8 cellular contexts compared by ENCODE assay signal in the genomic region with DNA sequence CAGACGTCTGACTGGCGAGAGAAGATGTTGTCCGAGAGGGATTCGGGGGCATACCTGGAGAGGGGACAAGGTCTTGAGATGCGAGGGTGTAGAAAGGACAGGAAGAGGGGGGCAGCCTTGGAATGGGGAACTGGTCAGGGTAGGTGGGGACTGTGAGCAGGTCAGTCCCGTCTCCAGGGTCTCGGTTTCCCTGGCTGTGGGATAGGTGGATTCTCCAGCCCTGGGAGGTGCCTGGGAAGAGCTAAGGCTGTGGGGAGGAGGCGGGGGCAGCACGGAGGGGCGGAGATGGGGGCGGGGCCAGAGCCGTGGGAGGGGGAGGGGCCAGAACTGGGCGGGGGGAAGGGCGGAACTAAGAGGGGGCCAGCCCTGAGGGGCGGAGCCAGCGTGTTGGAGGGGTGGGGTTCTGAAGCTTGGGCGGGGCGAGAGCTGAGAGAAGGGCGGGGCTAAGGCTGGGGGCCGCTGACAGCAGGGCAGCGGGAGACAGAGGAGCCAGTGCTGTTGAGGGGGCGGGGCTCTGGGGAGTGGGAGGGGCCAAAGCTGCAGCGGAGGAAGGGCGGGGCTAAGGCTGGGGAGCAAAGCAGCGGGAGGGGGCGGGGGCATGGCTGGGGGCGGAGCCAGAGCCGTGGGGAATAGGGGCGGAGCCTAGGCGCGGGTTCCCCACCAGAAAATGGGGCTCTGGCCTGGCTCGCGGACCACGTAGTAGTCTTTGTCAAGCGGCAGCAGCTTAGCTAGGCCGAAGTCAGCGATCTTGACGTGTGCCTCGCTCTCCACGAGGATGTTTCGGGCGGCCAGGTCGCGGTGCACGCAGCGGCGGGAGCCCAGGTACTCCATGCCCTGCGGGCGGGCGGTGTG. TPM values are rescaled to one million over a fixed set of nuclear protein-coding genes. Genes with fewer than 3 reads are reported as not detected.
A peak's percentile ranks its signal among the peaks of the same experiment; 100 is the strongest.
DNase-seq lines count a peak whose midpoint lies in the region; ATAC-seq and TF ChIP-seq lines count a peak whose summit lies in the region.

No MANE protein-coding gene starts in this region.

- H3K4ac ChIP-seq in H9 (ENCODE audit: low read depth, low read length) = no peak overlapping the region

- H3T11ph ChIP-seq in H9 (ENCODE audit: low read length) = no peak overlapping the region

- peak overlapping the region; percentile 74 for H3K4me2 ChIP-seq in H9 (ENCODE audit: insufficient read depth, insufficient read length, low read length)

- no peaks in the 10 kb centered on the region; a peak in 1 of 5 replicates for H3K9me3 Mint-ChIP-seq in H9

- DNase-seq in ACHN (peak; percentile 74), H9 (peak; percentile 97), Peyer's patch (peak in 2 of 3 donors; percentile 78 to 90), astrocyte of the hippocampus (ENCODE audit: low read depth, low spot score) (peak; percentile 78), iPS DF 6.9 (ENCODE audit: low read depth, low spot score) (peak; percentile 68), sciatic nerve (ENCODE audit: low spot score) (peak; percentile 90), cortex of kidney (lab: John Stamatoyannopoulos, UW) (no peak)

- peaks cover 8% of the 10 kb centered on the region for H3K27me3 Mint-ChIP-seq in H9 (ENCODE audit: low read depth)

- H3K14ac ChIP-seq in H9 (ENCODE audit: insufficient read depth, low read length) = peak overlapping the region; percentile 62; the same call in 1 of the 2 replicates

- peak overlapping the region; percentile 37 for H3K18ac ChIP-seq in H9 (ENCODE audit: insufficient read length, low read depth, low read length)

- H3K23me2 ChIP-seq in H9 (ENCODE audit: insufficient read length, low read depth, low read length, poor library complexity, severe bottlenecking) = peaks cover 8% of the 10 kb centered on the region

- H3K56ac ChIP-seq in H9 (ENCODE audit: insufficient read length, low read depth, low read length) = no peak overlapping the region

- intact Hi-C loops in sciatic nerve (cut with DNase I) = no loop called here

- H3K27ac ChIP-seq in H9 (ENCODE audit: insufficient read length, low read depth, low read length) (peak overlapping the region; percentile 29), Peyer's patch (no peak overlapping the region), iPS DF 6.9 (ENCODE audit: low read length) (no peak overlapping the region)

- H3K4me3 Mint-ChIP-seq in H9 = peak overlapping the region; percentile 74 to 93

- peaks cover 13 to 31% of the 10 kb centered on the region in 2 experiments for H3K4me1 Mint-ChIP-seq in H9

- H2BK120ac ChIP-seq in H9 (ENCODE audit: low read depth, low read length, poor library complexity, severe bottlenecking) = no peak overlapping the region

- no peak overlapping the region for H2BK12ac ChIP-seq in H9 (ENCODE audit: insufficient read length, low read depth, low read length)

- H3K36me3 Mint-ChIP-seq in H9 (ENCODE audit: insufficient read depth in 1 of 3, low read depth in 3 of 3) = no peaks in the 10 kb centered on the region

- no peaks in the 10 kb centered on the region; the same call in 1 of the 2 replicates for H3K4me1 ChIP-seq in H9 (ENCODE audit: insufficient read depth, low read length)
- peaks cover 0 to 12% (median 0%) of the 10 kb centered on the region in 4 donors for H3K4me1 ChIP-seq in Peyer's patch
- H3K4me1 ChIP-seq in iPS DF 6.9 (ENCODE audit: control insufficient read depth, insufficient read depth, low read length) = 0 out of 2 replicates have a peak, but pooled peaks cover 1% of the 10 kb centered on the region

- H4K8ac ChIP-seq in H9 (replicated peaks; ENCODE audit: insufficient read length, low read depth, low read length) = no peak overlapping the region

- H3K9me3 ChIP-seq in H9 (ENCODE audit: control insufficient read depth, low read depth, low read length) (no peaks in the 10 kb centered on the region), Peyer's patch (no peaks in the 10 kb centered on the region), iPS DF 6.9 (ENCODE audit: control insufficient read depth, insufficient read depth, low read length) (no peaks in the 10 kb centered on the region)

- H4K5ac ChIP-seq in H9 (ENCODE audit: insufficient read length, low read depth, low read length) = no peak overlapping the region

- no peaks in the 10 kb centered on the region for H4K20me1 ChIP-seq in H9 (ENCODE audit: control insufficient read depth, insufficient read depth, insufficient read length)

- ATAC-seq in sciatic nerve (peak; percentile 96), HG02981 (IDR thresholded peaks at IDR 0.05; ENCODE audit: unreplicated experiment) (no peak)

- peak overlapping the region in 2 of 4 donors; percentile 25 to 28 for H3K4me3 ChIP-seq in Peyer's patch
- peak overlapping the region; percentile 52; the same call in 1 of the 2 replicates for H3K4me3 ChIP-seq in iPS DF 6.9 (ENCODE audit: low read length)

- in situ Hi-C loops in ACHN (cut with HindIII; ENCODE audit: low pct_ligation_motif_present, low pct_unique_long_range_greater_than_20kb, low sequenced_read_pairs) = no loop called here

- no peak overlapping the region for H4K91ac ChIP-seq in H9 (ENCODE audit: insufficient read length, low read depth, low read length)

- no peaks in the 10 kb centered on the region for H3K27me3 ChIP-seq in H9 (ENCODE audit: insufficient read depth, low read length)
- no peaks in the 10 kb centered on the region for H3K27me3 ChIP-seq in Peyer's patch
- no peaks in the 10 kb centered on the region for H3K27me3 ChIP-seq in iPS DF 6.9 (ENCODE audit: control insufficient read depth, insufficient read depth, low read length)

- peak overlapping the region; percentile 41 for H2AFZ ChIP-seq in H9 (ENCODE audit: low read length)

- H2BK20ac ChIP-seq in H9 (ENCODE audit: low read depth, low read length, poor library complexity, severe bottlenecking) = no peak overlapping the region

- no peak overlapping the region for H2BK5ac ChIP-seq in H9 (ENCODE audit: insufficient read length, low read length)

- no peaks in the 10 kb centered on the region for H3K79me2 ChIP-seq in H9 (ENCODE audit: insufficient read depth, low read length)

- H2AK5ac ChIP-seq in H9 (ENCODE audit: insufficient read length, low read length) = no peak overlapping the region

- H3K9ac ChIP-seq in H9 (ENCODE audit: extremely low read depth, insufficient read length, low read length) = peak overlapping the region; percentile 45

- TF ChIP-seq POLR2A in Peyer's patch (IDR thresholded peaks at IDR 0.05) = no peak

- whole genome bisulfite sequencing in H9 (ENCODE audit: extremely low coverage, insufficient read length, low lambda C conversion rate) = no CpG with 5 or more reads among the region's 50 CpGs
- WGBS in iPS DF 6.9 (ENCODE audit: insufficient coverage, insufficient read length) = no CpG with 5 or more reads among the region's 50 CpGs

- H3K27ac Mint-ChIP-seq in H9 = peak overlapping the region; percentile 94 to 99 (median 99)

- no peaks in the 10 kb centered on the region for H3K79me1 ChIP-seq in H9 (ENCODE audit: insufficient read depth, low read depth, low read length, poor library complexity, severe bottlenecking)

- TF ChIP-seq CTCF in H9 (conservative IDR thresholded peaks at IDR 0.05) = no peak
- TF ChIP-seq CTCF in Peyer's patch (IDR thresholded peaks at IDR 0.05) = no peak

- H3K23ac ChIP-seq in H9 (ENCODE audit: insufficient read length, low read depth, low read length) = no peak overlapping the region

- H3K36me3 ChIP-seq in Peyer's patch (no peaks in the 10 kb centered on the region), iPS DF 6.9 (ENCODE audit: control insufficient read depth, insufficient read depth, low read length) (no peaks in the 10 kb centered on the region)

- H2BK15ac ChIP-seq in H9 (ENCODE audit: low read depth, low read length) = no peak overlapping the region

RNA-seq across cellular contexts. Expression of a gene that starts 9.5 kb away (rescaled TPM):
- total RNA-seq in H9 (2021) = 0.61 and 0.63 TPM in 2 replicates
- not detected for total RNA-seq in Peyer's patch
- not detected for total RNA-seq in sciatic nerve

RNA-seq across cellular contexts. Expression of a gene that starts 17.0 kb away (rescaled TPM):
- total RNA-seq in H9 (2021) (3.3 and 3.5 TPM in 2 replicates), Peyer's patch (10 to 100 TPM in 1 of 4 donors, 1 to 10 TPM in 3; 4.0 to 32.2 (median 5.4) TPM), sciatic nerve (18.4 TPM)

RNA-seq across cellular contexts. Expression of a gene that starts 28.9 kb away (rescaled TPM):
- total RNA-seq in H9 (2021) (2,837 and 2,851 TPM in 2 replicates), Peyer's patch (100 to 1,000 TPM; 456 to 824 (median 599) TPM), sciatic nerve (1,112 TPM)

RNA-seq across cellular contexts. Expression of a gene that starts 35.9 kb away (rescaled TPM):
- total RNA-seq in H9 (2021) (0.96 and 1.0 TPM in 2 replicates), Peyer's patch (100 to 1,000 TPM in 3 of 4 donors, 10 to 100 TPM in 1; 13.2 to 154 (median 127) TPM), sciatic nerve (0.58 TPM)

RNA-seq across cellular contexts. Expression of a gene that starts 41.0 kb away (rescaled TPM):
- 1.7 and 1.8 TPM in 2 replicates for total RNA-seq in H9 (2021)
- not detected for total RNA-seq in Peyer's patch
- not detected for total RNA-seq in sciatic nerve
